Comparison of ENCODE assay signal across 1 cellular context in genomic region chr7:101173752-101174244, GRCh38.
TF ChIP-seq lines count a peak whose summit lies in the region.

No MANE protein-coding gene starts in this region.

TF ChIP-seq in WTC11, 78 proteins besides CTCF, POLR2A, EP300 and RAD21 (continued from another document):
- no peak for TF ChIP-seq SMAD3 (CRISPR knock-in tag; IDR thresholded peaks at IDR 0.05; ENCODE audit: borderline replicate concordance)
- TF ChIP-seq ETV6 (CRISPR knock-in tag; IDR thresholded peaks at IDR 0.05), result no peak
- TF ChIP-seq SP1 (CRISPR knock-in tag; conservative IDR thresholded peaks at IDR 0.05), result peak; percentile 34; the same call in 1 of the 2 replicates
- TF ChIP-seq GTF2I (CRISPR knock-in tag; conservative IDR thresholded peaks at IDR 0.05), result peak; percentile 89
- peak; percentile 95 for TF ChIP-seq PRDM15 (CRISPR knock-in tag; IDR thresholded peaks at IDR 0.05)
- no peak for TF ChIP-seq SMAD4 (CRISPR knock-in tag; IDR thresholded peaks at IDR 0.05)
